20 cellular contexts compared by ENCODE assay signal in the genomic region with DNA sequence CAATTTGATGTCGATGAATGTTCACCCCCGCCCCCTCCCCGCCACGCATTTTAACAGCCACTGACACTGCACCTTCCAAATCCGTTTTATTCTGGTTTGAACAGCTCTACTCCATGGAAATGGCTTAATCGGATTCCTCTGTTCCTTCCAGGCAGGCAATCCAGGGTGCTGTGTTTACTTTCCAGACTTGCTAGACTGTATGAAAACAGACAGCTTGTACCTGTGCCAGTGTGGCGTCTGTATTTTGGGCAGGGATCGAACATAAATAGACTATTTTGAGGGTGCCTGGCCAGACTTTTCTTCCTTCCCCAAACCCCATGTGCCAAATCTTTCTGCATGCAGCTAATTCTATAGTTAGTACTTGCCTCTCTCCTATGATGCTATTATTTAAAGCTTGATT.
"Had no signal": no experiment of that assay in that cellular context is flagged by ENCODE, and none has a peak within 500 bp of the region (broad histone marks: within the 10 kb centered on the region; RNA-seq: fewer than 3 reads in every experiment).

No MANE protein-coding gene starts in this region.

- H3K36me3 ChIP-seq: brain microvascular endothelial cell, colonic mucosa, gastroesophageal sphincter, heart left ventricle, right lobe of liver, stomach, upper lobe of left lung had no signal

- H3K4me3 Mint-ChIP-seq: activated naive CD8-positive, alpha-beta T cell treated with anti-CD3 and anti-CD28 coated beads, Interleukin-2, amount 50 U/mL, for 24 hours; activated T-helper 1 cell treated with anti-CD3 and anti-CD28 coated beads, Interleukin-12 subunit alpha, Interleukin-12 subunit beta, Interleukin-2, Interleukin-4 antibody, amounts not matched to agents 30 ng/mL and 10 ng/mL and 1 ng/mL, durations not matched to agents 14 hours and 24 hours and 36 hours; central memory CD8-positive, alpha-beta T cell; memory B cell; nephron; stimulated activated memory B cell treated with anti-CD40 and anti-IgM and Interleukin-4, amounts not matched to agents 10 μg/mL and 1 μg/mL and 100 μg/mL, for 72 hours; T-helper 17 cell had no signal

- H3K36me3 Mint-ChIP-seq: memory B cell; stimulated activated memory B cell treated with anti-CD40 and anti-IgM and Interleukin-4, amounts not matched to agents 10 μg/mL and 1 μg/mL and 100 μg/mL, for 72 hours had no signal

- H3K4me3 ChIP-seq: colonic mucosa, gastroesophageal sphincter, heart left ventricle, right lobe of liver, smooth muscle cell, stomach, upper lobe of left lung had no signal

- H3K9me3 ChIP-seq: colonic mucosa, gastroesophageal sphincter, heart left ventricle, right lobe of liver, stomach, upper lobe of left lung had no signal

- H3K27ac Mint-ChIP-seq: activated naive CD8-positive, alpha-beta T cell treated with anti-CD3 and anti-CD28 coated beads, Interleukin-2, amount 50 U/mL, for 24 hours; activated T-helper 1 cell treated with anti-CD3 and anti-CD28 coated beads, Interleukin-12 subunit alpha, Interleukin-12 subunit beta, Interleukin-2, Interleukin-4 antibody, amounts not matched to agents 30 ng/mL and 10 ng/mL and 1 ng/mL, durations not matched to agents 14 hours and 24 hours and 36 hours; memory B cell; stimulated activated memory B cell treated with anti-CD40 and anti-IgM and Interleukin-4, amounts not matched to agents 10 μg/mL and 1 μg/mL and 100 μg/mL, for 72 hours; T-helper 17 cell had no signal

- H3K4me1 Mint-ChIP-seq: activated naive CD8-positive, alpha-beta T cell treated with anti-CD3 and anti-CD28 coated beads, Interleukin-2, amount 50 U/mL, for 24 hours; central memory CD8-positive, alpha-beta T cell; memory B cell; stimulated activated memory B cell treated with anti-CD40 and anti-IgM and Interleukin-4, amounts not matched to agents 10 μg/mL and 1 μg/mL and 100 μg/mL, for 72 hours; T-helper 17 cell had no signal

- H3K27me3 ChIP-seq: brain microvascular endothelial cell, colonic mucosa, right lobe of liver, upper lobe of left lung had no signal

- H3K9me3 Mint-ChIP-seq: activated naive CD8-positive, alpha-beta T cell treated with anti-CD3 and anti-CD28 coated beads, Interleukin-2, amount 50 U/mL, for 24 hours; activated T-helper 1 cell treated with anti-CD3 and anti-CD28 coated beads, Interleukin-12 subunit alpha, Interleukin-12 subunit beta, Interleukin-2, Interleukin-4 antibody, amounts not matched to agents 30 ng/mL and 10 ng/mL and 1 ng/mL, durations not matched to agents 14 hours and 24 hours and 36 hours; central memory CD8-positive, alpha-beta T cell; memory B cell; nephron; stimulated activated memory B cell treated with anti-CD40 and anti-IgM and Interleukin-4, amounts not matched to agents 10 μg/mL and 1 μg/mL and 100 μg/mL, for 72 hours had no signal

- H3K4me1 ChIP-seq: colonic mucosa, right lobe of liver, stomach had no signal

- ATAC-seq: activated naive CD8-positive, alpha-beta T cell treated with anti-CD3 and anti-CD28 coated beads, Interleukin-2, amount 50 U/mL, for 24 hours; gastroesophageal sphincter; heart left ventricle; left colon; right lobe of liver; stimulated activated memory B cell treated with anti-CD40 and anti-IgM and Interleukin-4, amounts not matched to agents 10 μg/mL and 1 μg/mL and 100 μg/mL, for 72 hours; T-helper 17 cell had no signal

- DNase-seq: activated CD4-positive, CD25-positive, alpha-beta regulatory T cell treated with anti-CD3 and anti-CD28 coated beads, Interleukin-2, amount 50 U/mL, for 72 hours; activated gamma-delta T cell; activated naive CD8-positive, alpha-beta T cell treated with anti-CD3 and anti-CD28 coated beads, Interleukin-2, amount 50 U/mL, for 24 hours; brain microvascular endothelial cell; heart left ventricle; left colon; stimulated activated CD4-positive, alpha-beta T cell treated with anti-CD3 and anti-CD28 coated beads, Interleukin-15, amount 100 ng/mL, for 24 hours; SW 1271; T-helper 17 cell had no signal

- H3K27ac ChIP-seq: brain microvascular endothelial cell, colonic mucosa, gastroesophageal sphincter, heart left ventricle, right lobe of liver, stomach, upper lobe of left lung had no signal

- H3K4me2 ChIP-seq: smooth muscle cell had no signal
